ENCODE assay signal across 10 cellular contexts in the genomic region with DNA sequence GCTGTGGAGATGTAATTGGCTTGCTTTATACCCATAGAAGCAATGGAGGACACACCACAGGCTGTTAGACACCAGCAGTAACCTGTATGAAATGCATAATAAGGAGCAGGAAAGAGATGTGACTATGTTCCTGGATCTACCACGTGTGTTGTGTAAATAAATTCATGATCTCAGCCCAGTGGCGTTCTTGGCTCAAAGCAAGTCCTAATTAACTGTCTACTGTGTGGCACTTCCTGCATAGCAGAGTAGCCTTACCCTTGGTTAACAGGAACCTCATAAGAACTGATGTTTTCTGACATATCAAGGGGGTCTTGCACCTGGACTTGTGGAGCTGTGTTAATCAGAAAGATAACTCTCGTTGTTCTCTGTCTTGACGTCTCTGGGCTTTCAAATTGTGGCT. TPM values are rescaled to one million over a fixed set of nuclear protein-coding genes. Genes with fewer than 3 reads are reported as not detected.
DNase-seq lines count a peak whose midpoint lies in the region; ATAC-seq and TF ChIP-seq lines count a peak whose summit lies in the region.
"Had no signal": no experiment of that assay in that cellular context is flagged by ENCODE, and none has a peak within 500 bp of the region (broad histone marks: within the 10 kb centered on the region; RNA-seq: fewer than 3 reads in every experiment).

No MANE protein-coding gene starts in this region.

- CTCF ChIA-PET in AG04450 (lab: Charles Lee), result interaction anchor here (1.5 kb wide), 1 partner anchor 27 kb away, joined by 6 read pairs; no protein-coding TSS in a partner anchor
- CTCF ChIA-PET in WTC11 (lab: Charles Lee), result interaction anchor here (1.3 to 3.3 kb wide), 3 partner anchors 24 to 102 kb away, joined by 4 to 15 read pairs (median 4); no protein-coding TSS in a partner anchor

- no peak overlapping the region for H3K27ac ChIP-seq in AG04450 (ENCODE audit: low read depth, low read length)
- no peak overlapping the region for H3K27ac ChIP-seq in effector memory CD4-positive, alpha-beta T cell (ENCODE audit: insufficient read depth, low read length, poor library complexity, severe bottlenecking)

- H3K9me3 ChIP-seq in AG04450 (ENCODE audit: control insufficient read depth, insufficient read depth, low read length), result no peaks in the 10 kb centered on the region
- no peaks in the 10 kb centered on the region for H3K9me3 ChIP-seq in effector memory CD4-positive, alpha-beta T cell (ENCODE audit: control insufficient read depth, low read length)
- H3K9me3 ChIP-seq: BE2C had no signal

- H3K27me3 ChIP-seq in AG04450 (ENCODE audit: control insufficient read depth, insufficient read depth, low read length), result no peaks in the 10 kb centered on the region
- no peaks in the 10 kb centered on the region for H3K27me3 ChIP-seq in kidney epithelial cell (ENCODE audit: control insufficient read depth, insufficient read depth, low read length)
- peaks cover 3% of the 10 kb centered on the region for H3K27me3 ChIP-seq in effector memory CD4-positive, alpha-beta T cell (replicated peaks; ENCODE audit: control insufficient read depth, insufficient read depth, low read length, poor library complexity, severe bottlenecking)
- H3K27me3 ChIP-seq in H7 (ENCODE audit: control insufficient read depth, insufficient read depth, low read length), result no peaks in the 10 kb centered on the region
- H3K27me3 ChIP-seq: BE2C had no signal

- peaks cover 10% of the 10 kb centered on the region for H3K36me3 Mint-ChIP-seq in WTC11
- H3K36me3 Mint-ChIP-seq: activated naive CD4-positive, alpha-beta T cell treated with anti-CD3 and anti-CD28 coated beads, Interleukin-2, amount 10 ng/mL, durations not matched to agents 7 days and 5 days had no signal

- H3K9me3 Mint-ChIP-seq in WTC11, result peaks cover 22% of the 10 kb centered on the region

- POLR2A ChIA-PET in AG04450 (lab: Yijun Ruan, JAX), result interaction anchor here (0.6 kb wide), 1 partner anchor 1149 kb away, joined by 3 read pairs; no protein-coding TSS in a partner anchor
- POLR2A ChIA-PET in WTC11 (lab: Charles Lee), result interaction anchor here (0.5 kb wide), 1 partner anchor 89 kb away, joined by 3 read pairs; no protein-coding TSS in a partner anchor

- H3K4me1 Mint-ChIP-seq in WTC11, result peaks cover 17% of the 10 kb centered on the region
- H3K4me1 Mint-ChIP-seq: activated naive CD4-positive, alpha-beta T cell treated with anti-CD3 and anti-CD28 coated beads, Interleukin-2, amount 10 ng/mL, durations not matched to agents 7 days and 5 days had no signal

- ATAC-seq in WTC11 (no peak), GM18861 (IDR thresholded peaks at IDR 0.05; ENCODE audit: unreplicated experiment) (no peak), GM18873 (IDR thresholded peaks at IDR 0.05; ENCODE audit: low FRiP score, unreplicated experiment) (no peak)

- H3K4me3 ChIP-seq in AG04450 (ENCODE audit: low read depth, low read length) (no peak overlapping the region), kidney epithelial cell (ENCODE audit: low read depth, low read length) (no peak overlapping the region), H7 (ENCODE audit: insufficient read depth, low read depth, low read length) (no peak overlapping the region)
- no peak overlapping the region for H3K4me3 ChIP-seq in effector memory CD4-positive, alpha-beta T cell (ENCODE audit: insufficient read depth, low read depth, low read length, poor library complexity, severe bottlenecking)

- no peaks in the 10 kb centered on the region for H3K4me1 ChIP-seq in effector memory CD4-positive, alpha-beta T cell (ENCODE audit: control insufficient read depth, insufficient read depth, low read length, poor library complexity, severe bottlenecking)

- TF ChIP-seq CTCF in AG04450 (IDR thresholded peaks at IDR 0.05; ENCODE audit: low read depth, low read length) (no peak), WTC11 (IDR thresholded peaks at IDR 0.05) (no peak), kidney epithelial cell (IDR thresholded peaks at IDR 0.05; ENCODE audit: insufficient read depth, low read length, poor library complexity, severe bottlenecking) (no peak)

- DNase-seq in AG04450 (ENCODE audit: low read depth, low spot score) (peak; percentile 29), NCI-H1417 (lab: John Stamatoyannopoulos, UW) (peak; percentile 56 to 96 (median 77)), WTC11 (ENCODE audit: low spot score) (no peak), kidney epithelial cell (ENCODE audit: low read depth) (peak; percentile 42), H7 (no peak)
- no peak for DNase-seq in effector memory CD4-positive, alpha-beta T cell
- DNase-seq: activated naive CD4-positive, alpha-beta T cell treated with anti-CD3 and anti-CD28 coated beads, Interleukin-2, amount 10 ng/mL, durations not matched to agents 7 days and 5 days; BE2C had no signal

- peaks cover 7% of the 10 kb centered on the region; the same call in 1 of the 2 replicates for H3K27me3 Mint-ChIP-seq in WTC11 (ENCODE audit: low read depth)
- H3K27me3 Mint-ChIP-seq: activated naive CD4-positive, alpha-beta T cell treated with anti-CD3 and anti-CD28 coated beads, Interleukin-2, amount 10 ng/mL, durations not matched to agents 7 days and 5 days had no signal

- H3K27ac Mint-ChIP-seq in WTC11, result peak overlapping the region; percentile 46; the same call in 1 of the 2 replicates
- H3K27ac Mint-ChIP-seq: activated naive CD4-positive, alpha-beta T cell treated with anti-CD3 and anti-CD28 coated beads, Interleukin-2, amount 10 ng/mL, durations not matched to agents 7 days and 5 days had no signal

- H3K4me3 Mint-ChIP-seq in WTC11, result no peak overlapping the region
- H3K4me3 Mint-ChIP-seq: activated naive CD4-positive, alpha-beta T cell treated with anti-CD3 and anti-CD28 coated beads, Interleukin-2, amount 10 ng/mL, durations not matched to agents 7 days and 5 days had no signal

- H3K36me3 ChIP-seq in kidney epithelial cell (ENCODE audit: control insufficient read depth, insufficient read depth, low read length) (no peaks in the 10 kb centered on the region), H7 (replicated peaks; ENCODE audit: control insufficient read depth, insufficient read depth, low read length) (no peaks in the 10 kb centered on the region)
- no peaks in the 10 kb centered on the region for H3K36me3 ChIP-seq in effector memory CD4-positive, alpha-beta T cell (ENCODE audit: control insufficient read depth, insufficient read depth, low read length)
- H3K36me3 ChIP-seq: BE2C had no signal

TF ChIP-seq in WTC11, 78 proteins besides CTCF, POLR2A, EP300 and RAD21 (continues in another document):
- TF ChIP-seq ZNF219 (CRISPR knock-in tag; IDR thresholded peaks at IDR 0.05; ENCODE audit: borderline replicate concordance) (no peak), SMAD3 (CRISPR knock-in tag; IDR thresholded peaks at IDR 0.05; ENCODE audit: borderline replicate concordance) (no peak), ZNF317 (CRISPR knock-in tag; IDR thresholded peaks at IDR 0.05; ENCODE audit: borderline replicate concordance, low read depth) (no peak), CBFB (CRISPR knock-in tag; IDR thresholded peaks at IDR 0.05; ENCODE audit: low read depth) (no peak), TEAD4 (CRISPR knock-in tag; IDR thresholded peaks at IDR 0.05) (no peak), SP1 (CRISPR knock-in tag; conservative IDR thresholded peaks at IDR 0.05) (no peak), ETV6 (CRISPR knock-in tag; IDR thresholded peaks at IDR 0.05) (no peak), OVOL2 (CRISPR knock-in tag; IDR thresholded peaks at IDR 0.05; ENCODE audit: borderline replicate concordance) (no peak), ZNF416 (CRISPR knock-in tag; IDR thresholded peaks at IDR 0.05) (no peak)
- TF ChIP-seq, protein P1, sequence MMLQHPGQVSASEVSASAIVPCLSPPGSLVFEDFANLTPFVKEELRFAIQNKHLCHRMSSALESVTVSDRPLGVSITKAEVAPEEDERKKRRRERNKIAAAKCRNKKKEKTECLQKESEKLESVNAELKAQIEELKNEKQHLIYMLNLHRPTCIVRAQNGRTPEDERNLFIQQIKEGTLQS (CRISPR knock-in tag; conservative IDR thresholded peaks at IDR 0.05), result no peak
- TF ChIP-seq, protein P2, sequence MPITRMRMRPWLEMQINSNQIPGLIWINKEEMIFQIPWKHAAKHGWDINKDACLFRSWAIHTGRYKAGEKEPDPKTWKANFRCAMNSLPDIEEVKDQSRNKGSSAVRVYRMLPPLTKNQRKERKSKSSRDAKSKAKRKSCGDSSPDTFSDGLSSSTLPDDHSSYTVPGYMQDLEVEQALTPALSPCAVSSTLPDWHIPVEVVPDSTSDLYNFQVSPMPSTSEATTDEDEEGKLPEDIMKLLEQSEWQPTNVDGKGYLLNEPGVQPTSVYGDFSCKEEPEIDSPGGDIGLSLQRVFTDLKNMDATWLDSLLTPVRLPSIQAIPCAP (CRISPR knock-in tag; IDR thresholded peaks at IDR 0.05), result no peak
- TF ChIP-seq, protein P3, sequence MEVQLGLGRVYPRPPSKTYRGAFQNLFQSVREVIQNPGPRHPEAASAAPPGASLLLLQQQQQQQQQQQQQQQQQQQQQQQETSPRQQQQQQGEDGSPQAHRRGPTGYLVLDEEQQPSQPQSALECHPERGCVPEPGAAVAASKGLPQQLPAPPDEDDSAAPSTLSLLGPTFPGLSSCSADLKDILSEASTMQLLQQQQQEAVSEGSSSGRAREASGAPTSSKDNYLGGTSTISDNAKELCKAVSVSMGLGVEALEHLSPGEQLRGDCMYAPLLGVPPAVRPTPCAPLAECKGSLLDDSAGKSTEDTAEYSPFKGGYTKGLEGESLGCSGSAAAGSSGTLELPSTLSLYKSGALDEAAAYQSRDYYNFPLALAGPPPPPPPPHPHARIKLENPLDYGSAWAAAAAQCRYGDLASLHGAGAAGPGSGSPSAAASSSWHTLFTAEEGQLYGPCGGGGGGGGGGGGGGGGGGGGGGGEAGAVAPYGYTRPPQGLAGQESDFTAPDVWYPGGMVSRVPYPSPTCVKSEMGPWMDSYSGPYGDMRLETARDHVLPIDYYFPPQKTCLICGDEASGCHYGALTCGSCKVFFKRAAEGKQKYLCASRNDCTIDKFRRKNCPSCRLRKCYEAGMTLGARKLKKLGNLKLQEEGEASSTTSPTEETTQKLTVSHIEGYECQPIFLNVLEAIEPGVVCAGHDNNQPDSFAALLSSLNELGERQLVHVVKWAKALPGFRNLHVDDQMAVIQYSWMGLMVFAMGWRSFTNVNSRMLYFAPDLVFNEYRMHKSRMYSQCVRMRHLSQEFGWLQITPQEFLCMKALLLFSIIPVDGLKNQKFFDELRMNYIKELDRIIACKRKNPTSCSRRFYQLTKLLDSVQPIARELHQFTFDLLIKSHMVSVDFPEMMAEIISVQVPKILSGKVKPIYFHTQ (CRISPR knock-in tag; IDR thresholded peaks at IDR 0.05), result no peak

RNA-seq across cellular contexts. Expression of a gene that starts 25.7 kb away (rescaled TPM):
- polyA plus RNA-seq in AG04450 (2011; rRNA removed), result 5.5 TPM in 2 replicates
- polyA minus RNA-seq in AG04450 (2011; rRNA and poly(A)+ RNA removed), result 7.1 and 8.8 TPM in 2 replicates
- not detected in 3 replicates for total RNA-seq in WTC11 (2021)
- not detected in 2 replicates for total RNA-seq in kidney epithelial cell
- total RNA-seq in H7 (2014; rRNA removed; shearing (Covaris generic)), result not detected in 2 replicates

RNA-seq across cellular contexts. Expression of a gene that starts 46.3 kb away (rescaled TPM):
- 0.09 and 0.32 TPM in 2 replicates for polyA plus RNA-seq in AG04450 (2011; rRNA removed)
- 0.05 and 0.65 TPM in 2 replicates for polyA minus RNA-seq in AG04450 (2011; rRNA and poly(A)+ RNA removed)
- total RNA-seq in WTC11 (2021), result 1.6 to 2.1 TPM (median 1.7 TPM) in 3 replicates
- 0.08 and 0.14 TPM in 2 replicates for total RNA-seq in kidney epithelial cell
- total RNA-seq in H7 (2014; rRNA removed; shearing (Covaris generic)), result 2.3 and 3.1 TPM in 2 replicates

Comparison
In these comparisons a context has a peak if more than half of its experiments do, and no peak if none do; other contexts are left out.
1. DNase-seq: peak in AG04450 (single experiment), NCI-H1417 (3 of 3) and kidney epithelial cell (single experiment); none in WTC11 (single experiment), effector memory CD4-positive, alpha-beta T cell (0 of 3) and H7 (single experiment).